Comparison of ENCODE assay signal across 8 cellular contexts in genomic region chr15:45586990-45587860, GRCh38.
DNase-seq lines count a peak whose midpoint lies in the region; ATAC-seq lines count a peak whose summit lies in the region.

Gene BLOC1S6, plus strand, starts transcription at chr15:45587379. Its CDS starts 65 bp downstream, at chr15:45587444.

- ATAC-seq in GM18907 (IDR thresholded peaks at IDR 0.05; ENCODE audit: unreplicated experiment) = peak; percentile 89
- peak; percentile 88 for ATAC-seq in HG03159 (IDR thresholded peaks at IDR 0.05; ENCODE audit: unreplicated experiment)
- peak; percentile 81 to 82 for ATAC-seq in activated CD4-positive, CD25-positive, alpha-beta regulatory T cell treated with anti-CD3 and anti-CD28 coated beads, Interleukin-2, amount 50 U/mL, for 24 hours

- DNase-seq in AG08395 (ENCODE audit: low spot score) (peak; percentile 86), NCI-H345 (lab: John Stamatoyannopoulos, UW) (peak; percentile 88), cerebellar cortex (ENCODE audit: low spot score) (peak; percentile 94), islet precursor cell (peak; percentile 96)
- peak; percentile 77 to 81 (median 80) for DNase-seq in stimulated activated CD4-positive, alpha-beta T cell treated with anti-CD3 and anti-CD28 coated beads, Interleukin-12 subunit alpha, Interleukin-12 subunit beta, amount 100 ng/mL, for 48 hours (ENCODE audit: low read depth in 2 of 3, low spot score in 1 of 3)

Comparison
In these comparisons a context has a peak if more than half of its experiments do, and no peak if none do; other contexts are left out.
1. Peak in every context shown above with its lines: DNase-seq and ATAC-seq.